Comparison of ENCODE assay signal across 8 cellular contexts in genomic region chr14:100192672-100193416, GRCh38. TPM values are rescaled to one million over a fixed set of nuclear protein-coding genes. Genes with fewer than 3 reads are reported as not detected.
A peak's percentile ranks its signal among the peaks of the same experiment; 100 is the strongest.
DNase-seq lines count a peak whose midpoint lies in the region; ATAC-seq and TF ChIP-seq lines count a peak whose summit lies in the region.

No MANE protein-coding gene starts in this region.

- H3K4me3 ChIP-seq in left lung, result peak overlapping the region; percentile 23 to 45

- peak; percentile 62 to 99 for TF ChIP-seq CTCF in left lung (IDR thresholded peaks at IDR 0.05)

- no peaks in the 10 kb centered on the region for H3K9me3 Mint-ChIP-seq in activated CD4-positive, alpha-beta T cell treated with anti-CD3 and anti-CD28 coated beads, Interleukin-2, amount 10 ng/mL, durations not matched to agents 7 days and 5 days

- H3K36me3 Mint-ChIP-seq in activated CD4-positive, alpha-beta T cell treated with anti-CD3 and anti-CD28 coated beads, Interleukin-2, amount 10 ng/mL, durations not matched to agents 7 days and 5 days (ENCODE audit: low read depth), result no peaks in the 10 kb centered on the region

- POLR2A ChIA-PET in activated CD4-positive, alpha-beta T cell treated with anti-CD3 and anti-CD28 coated beads, Interleukin-2, amount 10 ng/mL, durations not matched to agents 7 days and 5 days (lab: Charles Lee), result no interaction called here

- CTCF ChIA-PET in activated CD4-positive, alpha-beta T cell treated with anti-CD3 and anti-CD28 coated beads, Interleukin-2, amount 10 ng/mL, durations not matched to agents 7 days and 5 days (lab: Charles Lee), result interaction anchor here (0.5 to 7.5 kb wide), 48 partner anchors 9 to 425 kb away, joined by 3 to 55 read pairs (median 6); partner anchors contain the start of gene EVL

- peak overlapping the region; percentile 59 for H3K4me3 Mint-ChIP-seq in activated CD4-positive, alpha-beta T cell treated with anti-CD3 and anti-CD28 coated beads, Interleukin-2, amount 10 ng/mL, durations not matched to agents 7 days and 5 days

- peaks cover 12% of the 10 kb centered on the region for H3K4me1 Mint-ChIP-seq in activated CD4-positive, alpha-beta T cell treated with anti-CD3 and anti-CD28 coated beads, Interleukin-2, amount 10 ng/mL, durations not matched to agents 7 days and 5 days

- H3K27ac ChIP-seq in left lung, result peak overlapping the region; percentile 85 to 90

- peaks cover 6 to 20% of the 10 kb centered on the region in 2 donors for H3K4me1 ChIP-seq in left lung

- H3K27ac Mint-ChIP-seq in activated CD4-positive, alpha-beta T cell treated with anti-CD3 and anti-CD28 coated beads, Interleukin-2, amount 10 ng/mL, durations not matched to agents 7 days and 5 days, result peak overlapping the region; percentile 95

- DNase-seq in C1 segment of cervical spinal cord (lab: John Stamatoyannopoulos, UW) (peak; percentile 83 to 100 (median 97)), NCI-H526 (lab: John Stamatoyannopoulos, UW) (peak; percentile 95 to 100), cortex of kidney (lab: John Stamatoyannopoulos, UW) (peak; percentile 70), left lung (peak; percentile 99 to 100)
- peak; percentile 100 for DNase-seq in activated CD4-positive, alpha-beta T cell treated with anti-CD3 and anti-CD28 coated beads, Interleukin-2, amount 10 ng/mL, durations not matched to agents 7 days and 5 days
- DNase-seq in stimulated activated CD4-positive, alpha-beta T cell treated with anti-CD3 and anti-CD28 coated beads, Interleukin-2, amount 100 ng/mL, for 48 hours, result peak; percentile 99 to 100

- H3K27me3 ChIP-seq in left lung, result no peaks in the 10 kb centered on the region

- no peaks in the 10 kb centered on the region for H3K9me3 ChIP-seq in left lung

- H3K27me3 Mint-ChIP-seq in activated CD4-positive, alpha-beta T cell treated with anti-CD3 and anti-CD28 coated beads, Interleukin-2, amount 10 ng/mL, durations not matched to agents 7 days and 5 days, result no peaks in the 10 kb centered on the region

- ATAC-seq in GM19324 (IDR thresholded peaks at IDR 0.05; ENCODE audit: low FRiP score, unreplicated experiment) (peak; percentile 99), HG03469 (IDR thresholded peaks at IDR 0.05; ENCODE audit: unreplicated experiment) (peak; percentile 97), left lung (peak; percentile 99)

- H3K36me3 ChIP-seq in left lung, result no peaks in the 10 kb centered on the region

- intact Hi-C loops in left lung (cut with DNase I), result no loop called here

RNA-seq across cellular contexts. Expression of gene DEGS2, which starts 33.4 kb away (rescaled TPM):
- under 1 TPM; 0.15 to 0.23 TPM for total RNA-seq in activated CD4-positive, alpha-beta T cell treated with anti-CD3 and anti-CD28 coated beads, Interleukin-2, amount 10 ng/mL, durations not matched to agents 7 days and 5 days
- total RNA-seq in left lung, result 1 to 10 TPM; 2.0 to 7.6 TPM

RNA-seq across cellular contexts. Expression of gene YY1, which starts 46.1 kb away (rescaled TPM):
- total RNA-seq in activated CD4-positive, alpha-beta T cell treated with anti-CD3 and anti-CD28 coated beads, Interleukin-2, amount 10 ng/mL, durations not matched to agents 7 days and 5 days, result 100 to 1,000 TPM in 1 of 2 experiments, 10 to 100 TPM in 1; 95.0 to 107 TPM
- 10 to 100 TPM; 57.4 to 59.0 TPM for total RNA-seq in left lung

Comparison
In these comparisons a context has a peak if more than half of its experiments do, and no peak if none do; other contexts are left out.
1. Peak in every context shown above with its lines: DNase-seq, ATAC-seq, H3K4me3 ChIP-seq and H3K27ac ChIP-seq.